Comparison of ENCODE assay signal across 1 cellular context in the genomic region with DNA sequence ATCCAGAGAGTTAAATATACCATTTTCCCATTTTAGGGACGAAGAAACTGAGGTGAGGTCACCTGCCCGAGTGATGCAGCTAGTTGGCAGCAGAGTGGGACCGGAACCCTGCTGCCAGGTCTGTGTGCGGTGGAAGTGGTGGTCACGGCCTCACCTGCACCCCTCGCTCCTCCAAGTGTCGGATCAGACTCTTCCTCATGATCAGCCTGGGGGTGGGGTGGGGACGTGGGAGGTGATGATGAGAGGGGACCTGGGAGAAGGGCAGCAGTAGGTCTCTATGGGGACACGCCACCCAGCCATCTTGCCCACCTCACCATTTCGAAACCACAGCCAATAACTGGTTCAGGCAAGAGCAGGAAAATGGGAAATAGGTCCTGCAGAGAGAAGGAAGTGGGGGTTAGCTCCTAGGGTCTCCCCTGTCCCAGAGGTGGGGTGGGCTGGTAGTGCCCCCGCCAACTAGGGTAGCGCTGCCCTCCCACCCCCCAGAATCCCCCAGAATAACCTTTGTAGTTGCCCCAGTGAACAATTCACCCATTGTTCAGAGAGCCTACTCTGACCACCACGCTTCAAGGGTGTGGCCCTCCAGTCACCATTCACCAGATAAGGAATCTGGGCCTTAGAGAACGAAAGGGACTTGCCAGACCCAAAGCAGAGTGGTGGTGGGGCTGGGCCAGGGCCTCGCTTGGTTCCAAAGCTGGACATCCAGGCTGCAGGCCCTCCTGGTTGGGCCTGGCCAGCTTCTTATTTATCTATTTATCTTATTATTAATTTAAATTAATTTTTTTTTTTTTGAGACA.
TF ChIP-seq lines count a peak whose summit lies in the region.

No MANE protein-coding gene starts in this region.

TF ChIP-seq in H1, 55 proteins besides CTCF, POLR2A, EP300 and RAD21:
- no peak for TF ChIP-seq CHD2 (IDR thresholded peaks at IDR 0.05; ENCODE audit: low read length)
- no peak for TF ChIP-seq POU5F1 (IDR thresholded peaks at IDR 0.05; ENCODE audit: low read depth, low read length)
- no peak for TF ChIP-seq TEAD4 (IDR thresholded peaks at IDR 0.05; ENCODE audit: low read depth, low read length)
- no peak for TF ChIP-seq CBX5 (IDR thresholded peaks at IDR 0.05; ENCODE audit: low read depth, low read length)
- TF ChIP-seq JUN (IDR thresholded peaks at IDR 0.05; ENCODE audit: low read depth, low read length) = no peak
- TF ChIP-seq SRF (IDR thresholded peaks at IDR 0.05; ENCODE audit: low read depth, low read length) = no peak
- TF ChIP-seq, protein P1, sequence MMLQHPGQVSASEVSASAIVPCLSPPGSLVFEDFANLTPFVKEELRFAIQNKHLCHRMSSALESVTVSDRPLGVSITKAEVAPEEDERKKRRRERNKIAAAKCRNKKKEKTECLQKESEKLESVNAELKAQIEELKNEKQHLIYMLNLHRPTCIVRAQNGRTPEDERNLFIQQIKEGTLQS (IDR thresholded peaks at IDR 0.05; ENCODE audit: insufficient read depth, low read depth, low read length) = no peak
